Comparison of ENCODE assay signal across 5 cellular contexts in the genomic region with DNA sequence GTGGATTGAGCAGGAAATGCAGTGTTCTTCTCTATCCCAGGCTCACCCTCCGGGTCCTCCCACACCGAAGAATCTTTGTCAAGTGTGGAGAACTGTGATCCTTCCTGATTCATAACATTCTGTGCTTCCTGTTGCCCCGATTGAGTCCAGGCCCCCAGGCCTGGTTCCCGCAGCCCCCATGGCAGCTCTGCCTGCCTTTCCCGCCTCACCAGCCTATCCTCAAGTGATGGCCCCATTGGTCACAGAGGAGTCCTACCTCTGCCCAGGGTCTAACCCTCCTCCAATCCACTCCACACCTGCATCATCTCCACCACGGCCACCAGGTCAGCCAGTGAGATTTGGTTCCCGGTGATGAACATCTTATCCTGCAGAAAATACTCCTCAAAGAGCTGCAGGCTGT. TPM values are rescaled to one million over a fixed set of nuclear protein-coding genes. Genes with fewer than 3 reads are reported as not detected.
"Had no signal": no experiment of that assay in that cellular context is flagged by ENCODE, and none has a peak within 500 bp of the region (broad histone marks: within the 10 kb centered on the region; RNA-seq: fewer than 3 reads in every experiment).

No MANE protein-coding gene starts in this region.

RNA-seq across cellular contexts. Expression of a gene that starts 5.5 kb away (rescaled TPM):
- total RNA-seq: M059J, PC-3, Peyer's patch, Right ventricle myocardium superior, SJSA1 had no signal

RNA-seq across cellular contexts. Expression of a gene that starts 19.8 kb away (rescaled TPM):
- total RNA-seq: PC-3, Peyer's patch had no signal
